Comparison of ENCODE assay signal across 9 cellular contexts in genomic region chr19:35577918-35578317, GRCh38. TPM values are rescaled to one million over a fixed set of nuclear protein-coding genes. Genes with fewer than 3 reads are reported as not detected.
"Had no signal": no experiment of that assay in that cellular context is flagged by ENCODE, and none has a peak within 500 bp of the region (broad histone marks: within the 10 kb centered on the region; RNA-seq: fewer than 3 reads in every experiment).

No MANE protein-coding gene starts in this region.

- H3K4me3 ChIP-seq: GM12878 had no signal

- FAIRE-seq: G401.6, GM12878, GM12891, GM12892, GM18507, GM19239 had no signal

- DNase-seq: GDM1, GF-D8 had no signal

- ATAC-seq: GM12878 had no signal

RNA-seq across cellular contexts. Expression of gene PMIS2, which starts 8.1 kb away (rescaled TPM):
- total RNA-seq: G401, GM12878 had no signal
- polyA plus RNA-seq: GM12878 had no signal

RNA-seq across cellular contexts. Expression of gene ATP4A, which starts 14.5 kb away (rescaled TPM):
- total RNA-seq: G401 had no signal

RNA-seq across cellular contexts. Expression of gene GAPDHS, which starts 44.7 kb away (rescaled TPM):
- total RNA-seq: G401, GM12878 had no signal
